In the genomic region with DNA sequence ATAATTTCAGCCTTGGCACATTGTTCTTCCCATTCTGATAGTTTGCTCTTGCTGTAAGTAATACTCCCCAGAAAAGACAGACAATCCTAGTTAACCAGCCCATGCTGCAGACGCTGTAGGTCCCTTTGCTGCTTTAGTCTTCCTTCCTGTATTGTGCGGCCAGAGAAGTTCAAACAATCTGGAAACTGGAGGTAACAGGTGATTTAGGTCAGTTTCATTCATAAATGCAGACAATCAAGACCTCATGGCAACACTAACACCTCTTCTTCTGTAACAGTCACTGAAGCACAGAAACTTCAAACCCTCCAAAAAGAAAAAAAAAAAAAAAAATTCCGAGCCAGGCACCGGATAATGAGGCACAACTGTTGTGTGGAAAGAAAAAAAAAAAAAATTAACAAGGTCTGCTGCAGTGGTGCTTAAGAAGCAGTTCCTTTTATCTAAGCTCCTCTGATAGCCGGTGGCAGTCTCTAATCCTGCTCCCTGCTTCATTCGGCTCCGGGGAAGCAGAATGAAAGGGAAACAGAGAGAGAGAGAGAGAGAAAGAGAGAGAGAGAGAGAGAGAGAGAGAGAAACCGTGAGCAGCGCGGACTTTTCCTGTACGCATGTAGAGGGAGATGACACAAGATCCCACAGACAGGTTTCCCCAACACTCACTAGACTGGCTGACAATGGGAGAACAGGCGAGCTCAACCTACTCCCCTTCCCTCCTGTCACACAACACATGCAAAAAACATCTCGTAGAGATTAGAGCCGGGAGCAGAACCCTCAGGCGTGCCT, we compare ENCODE assay signal across 9 cellular contexts. TPM values are rescaled to one million over a fixed set of nuclear protein-coding genes. Genes with fewer than 3 reads are reported as not detected.
DNase-seq lines count a peak whose midpoint lies in the region; ATAC-seq and TF ChIP-seq lines count a peak whose summit lies in the region.
"Had no signal": no experiment of that assay in that cellular context is flagged by ENCODE, and none has a peak within 500 bp of the region (broad histone marks: within the 10 kb centered on the region; RNA-seq: fewer than 3 reads in every experiment).

A gene (minus strand): TSS at position 306 of the 777 bp plus-strand sequence. CDS start 203 bp downstream, at position 103.

- peaks cover 32% of the 10 kb centered on the region for H3K4me1 Mint-ChIP-seq in activated CD4-positive, alpha-beta T cell treated with anti-CD3 and anti-CD28 coated beads, Interleukin-2, amount 10 ng/mL, durations not matched to agents 7 days and 5 days

- peak within 1 kb of the TSS; percentile 75 for H3K9ac ChIP-seq in muscle layer of colon (ENCODE audit: low read length)

- H3K9me3 ChIP-seq in esophagus squamous epithelium: no peaks in the 10 kb centered on the region
- no peaks in the 10 kb centered on the region for H3K9me3 ChIP-seq in muscle layer of colon (ENCODE audit: low read length)
- no peaks in the 10 kb centered on the region for H3K9me3 ChIP-seq in upper lobe of right lung

- peak within 1 kb of the TSS; percentile 21 to 65 (median 44) for H3K4me3 ChIP-seq in esophagus squamous epithelium
- H3K4me3 ChIP-seq in muscle layer of colon (ENCODE audit: low read depth in 1 of 2, low read length in 2 of 2): peak within 1 kb of the TSS; percentile 72 to 79
- peak within 1 kb of the TSS; percentile 46 for H3K4me3 ChIP-seq in upper lobe of right lung

- H3K27ac ChIP-seq in esophagus squamous epithelium: peak within 1 kb of the TSS; percentile 16 to 79 (median 72)
- peak within 1 kb of the TSS; percentile 59 for H3K27ac ChIP-seq in muscle layer of colon (ENCODE audit: low read depth, low read length)
- peak within 1 kb of the TSS; percentile 4 for H3K27ac ChIP-seq in upper lobe of right lung
- H3K27ac ChIP-seq: C4-2B had no signal

- H3K36me3 ChIP-seq in esophagus squamous epithelium: no peaks in the 10 kb centered on the region
- H3K36me3 ChIP-seq in muscle layer of colon (ENCODE audit: insufficient read depth, low read length): no peaks in the 10 kb centered on the region
- H3K36me3 ChIP-seq in upper lobe of right lung: no peaks in the 10 kb centered on the region

- ATAC-seq in upper lobe of right lung: peak; percentile 72
- no peak for ATAC-seq in HG03095 (IDR thresholded peaks at IDR 0.05; ENCODE audit: unreplicated experiment)

- CTCF ChIA-PET in activated CD4-positive, alpha-beta T cell treated with anti-CD3 and anti-CD28 coated beads, Interleukin-2, amount 10 ng/mL, durations not matched to agents 7 days and 5 days (lab: Charles Lee): no interaction called here

- H3K27ac Mint-ChIP-seq in activated CD4-positive, alpha-beta T cell treated with anti-CD3 and anti-CD28 coated beads, Interleukin-2, amount 10 ng/mL, durations not matched to agents 7 days and 5 days: peak within 1 kb of the TSS; percentile 85

- peak within 1 kb of the TSS; percentile 94 for H3K4me3 Mint-ChIP-seq in activated CD4-positive, alpha-beta T cell treated with anti-CD3 and anti-CD28 coated beads, Interleukin-2, amount 10 ng/mL, durations not matched to agents 7 days and 5 days

- DNase-seq in NK-92 treated with Interleukin-12 subunit alpha and Interleukin-12 subunit beta, amount 100 ng/mL, for 24 hours (lab: John Stamatoyannopoulos, UW): peak; percentile 3
- DNase-seq in NK-92 (lab: John Stamatoyannopoulos, UW; ENCODE audit: unreplicated experiment): no peak
- peak; percentile 9 for DNase-seq in NCI-H1694 treated with DMSO at 0.1 percent for 48 hours (lab: John Stamatoyannopoulos, UW)
- peak; percentile 19 for DNase-seq in activated CD4-positive, alpha-beta T cell treated with anti-CD3 and anti-CD28 coated beads, Interleukin-2, amount 10 ng/mL, durations not matched to agents 7 days and 5 days
- no peak for DNase-seq in esophagus squamous epithelium (lab: John Stamatoyannopoulos, UW)
- no peak for DNase-seq in upper lobe of right lung

- H3K9me3 Mint-ChIP-seq in activated CD4-positive, alpha-beta T cell treated with anti-CD3 and anti-CD28 coated beads, Interleukin-2, amount 10 ng/mL, durations not matched to agents 7 days and 5 days: no peaks in the 10 kb centered on the region

- intact Hi-C loops in esophagus squamous epithelium (cut with DNase I): no loop called here
- intact Hi-C loops in upper lobe of right lung (cut with DNase I): no loop called here

- peak in 1 of 6 experiments; percentile 8 for TF ChIP-seq CTCF in esophagus squamous epithelium (IDR thresholded peaks at IDR 0.05)
- TF ChIP-seq CTCF in upper lobe of right lung (IDR thresholded peaks at IDR 0.05): no peak

- H3K4me1 ChIP-seq in esophagus squamous epithelium: peaks cover 0 to 27% (median 0%) of the 10 kb centered on the region in 3 donors
- peaks cover 5% of the 10 kb centered on the region for H3K4me1 ChIP-seq in muscle layer of colon (ENCODE audit: insufficient read depth, low read length)
- H3K4me1 ChIP-seq in upper lobe of right lung: no peaks in the 10 kb centered on the region

- TF ChIP-seq POLR2A in esophagus squamous epithelium (IDR thresholded peaks at IDR 0.05): no peak

- POLR2A ChIA-PET in activated CD4-positive, alpha-beta T cell treated with anti-CD3 and anti-CD28 coated beads, Interleukin-2, amount 10 ng/mL, durations not matched to agents 7 days and 5 days (lab: Charles Lee): interaction anchor here (0.7 kb wide), 1 partner anchor 108 kb away, joined by 3 read pairs; no protein-coding TSS in a partner anchor

- WGBS in esophagus squamous epithelium, 2 donors: 1% methylated on average over 15 of the region's 15 CpGs

- no peaks in the 10 kb centered on the region for H3K36me3 Mint-ChIP-seq in activated CD4-positive, alpha-beta T cell treated with anti-CD3 and anti-CD28 coated beads, Interleukin-2, amount 10 ng/mL, durations not matched to agents 7 days and 5 days (ENCODE audit: low read depth)

- H3K27me3 Mint-ChIP-seq in activated CD4-positive, alpha-beta T cell treated with anti-CD3 and anti-CD28 coated beads, Interleukin-2, amount 10 ng/mL, durations not matched to agents 7 days and 5 days: peaks cover 6% of the 10 kb centered on the region

- H3K27me3 ChIP-seq in esophagus squamous epithelium: no peaks in the 10 kb centered on the region
- H3K27me3 ChIP-seq in muscle layer of colon (ENCODE audit: control insufficient read depth in 1 of 2, insufficient read depth in 2 of 2, low read length in 2 of 2): no peaks in the 10 kb centered on the region
- no peaks in the 10 kb centered on the region for H3K27me3 ChIP-seq in upper lobe of right lung

RNA-seq across cellular contexts. Expression of the gene that starts here (rescaled TPM):
- total RNA-seq in activated CD4-positive, alpha-beta T cell treated with anti-CD3 and anti-CD28 coated beads, Interleukin-2, amount 10 ng/mL, durations not matched to agents 7 days and 5 days: 1 to 10 TPM; 1.3 to 1.4 TPM
- total RNA-seq in esophagus squamous epithelium: 1 to 10 TPM in 1 of 4 donors, under 1 TPM in 3; 0.15 to 4.6 (median 0.69) TPM
- 12.0 TPM for total RNA-seq in upper lobe of right lung

Comparison
In these comparisons a context has a peak if more than half of its experiments do, and no peak if none do; other contexts are left out.
1. DNase-seq: peak in NK-92 treated with Interleukin-12 subunit alpha and Interleukin-12 subunit beta, amount 100 ng/mL, for 24 hours (single experiment), NCI-H1694 treated with DMSO at 0.1 percent for 48 hours (single experiment) and activated CD4-positive, alpha-beta T cell treated with anti-CD3 and anti-CD28 coated beads, Interleukin-2, amount 10 ng/mL, durations not matched to agents 7 days and 5 days (single experiment); none in NK-92 (single experiment), esophagus squamous epithelium (single experiment) and upper lobe of right lung (single experiment).
2. H3K27ac ChIP-seq: peak in every context shown above with its lines; median percentile 72 in esophagus squamous epithelium; 59 in muscle layer of colon; 4 in upper lobe of right lung.
3. Peak in every context shown above with its lines, with median percentiles within 50 percentile points of each other: H3K4me3 ChIP-seq.